Comparison of ENCODE assay signal across 25 cellular contexts in the genomic region with DNA sequence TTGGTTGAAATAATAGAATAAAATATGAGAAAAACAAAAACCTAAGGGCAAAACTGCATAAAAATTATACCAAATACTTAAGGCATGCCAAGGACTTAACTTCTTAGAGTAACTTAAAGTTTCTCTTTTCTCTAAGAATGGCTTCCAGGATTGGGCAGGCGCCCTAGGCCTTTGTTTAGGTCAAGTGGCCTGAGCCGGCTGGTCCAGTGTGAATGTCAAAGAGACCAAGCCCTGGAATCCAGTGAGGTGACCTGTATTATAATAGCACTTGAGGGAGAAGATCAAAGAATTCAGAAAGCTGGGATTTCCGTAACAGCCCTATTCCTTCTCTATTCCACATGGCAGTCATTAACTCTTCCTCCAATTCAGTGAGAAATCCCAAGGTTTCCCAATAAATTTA. TPM values are rescaled to one million over a fixed set of nuclear protein-coding genes. Genes with fewer than 3 reads are reported as not detected.
"Had no signal": no experiment of that assay in that cellular context is flagged by ENCODE, and none has a peak within 500 bp of the region (broad histone marks: within the 10 kb centered on the region; RNA-seq: fewer than 3 reads in every experiment).

No MANE protein-coding gene starts in this region.

- H3K4me1 ChIP-seq: spleen had no signal

- H3K36me3 ChIP-seq: left ventricle myocardium inferior, neural progenitor cell, spleen had no signal

- H3K9me3 Mint-ChIP-seq: activated naive CD4-positive, alpha-beta T cell treated with anti-CD3 and anti-CD28 coated beads, Interleukin-2, amount 50 U/mL, for 72 hours; activated T-cell treated with anti-CD3 and anti-CD28 coated beads, Interleukin-2, amount 50 U/mL, for 72 hours; effector memory CD8-positive, alpha-beta T cell; naive B cell; neural progenitor cell; T-helper 1 cell treated with Interleukin-12 subunit alpha and Interleukin-12 subunit beta and Interleukin-4 antibody, amounts not matched to agents 30 μg/mL and 1 μg/mL, for 36 hours; type B pancreatic cell had no signal

- H3K36me3 Mint-ChIP-seq: brain, naive B cell, neural progenitor cell had no signal

- H3K9ac ChIP-seq: neural progenitor cell had no signal

- H3K4me3 ChIP-seq: coronary artery, left ventricle myocardium inferior, neural progenitor cell, spleen had no signal

- H3K27ac Mint-ChIP-seq: activated naive CD4-positive, alpha-beta T cell treated with anti-CD3 and anti-CD28 coated beads, Interleukin-2, amount 50 U/mL, for 72 hours; activated T-cell treated with anti-CD3 and anti-CD28 coated beads, Interleukin-2, amount 50 U/mL, for 72 hours; effector memory CD8-positive, alpha-beta T cell; naive B cell; T-helper 1 cell treated with Interleukin-12 subunit alpha and Interleukin-12 subunit beta and Interleukin-4 antibody, amounts not matched to agents 30 μg/mL and 1 μg/mL, for 36 hours; type B pancreatic cell had no signal

- DNase-seq: activated CD4-positive, alpha-beta T cell treated with anti-CD3 and anti-CD28 coated beads for 4 hours; activated CD4-positive, alpha-beta T cell treated with anti-CD3 and anti-CD28 coated beads, Interleukin-2, amount 50 U/mL, for 4 hours; activated naive CD4-positive, alpha-beta T cell; activated T-cell treated with anti-CD3 and anti-CD28 coated beads for 4 hours; activated T-cell treated with anti-CD3 and anti-CD28 coated beads, Interleukin-2, amount 50 U/mL, for 72 hours; anterior cingulate cortex; effector memory CD8-positive, alpha-beta T cell; erythroblast; foreskin fibroblast; left ventricle myocardium inferior; naive B cell; right cardiac atrium; spleen; stimulated activated naive CD4-positive, alpha-beta T cell; SW 1271; T-helper 9 cell had no signal

- H3K4me3 Mint-ChIP-seq: activated T-cell treated with anti-CD3 and anti-CD28 coated beads, Interleukin-2, amount 50 U/mL, for 72 hours; brain; effector memory CD8-positive, alpha-beta T cell; naive B cell; neural progenitor cell; T-helper 1 cell treated with Interleukin-12 subunit alpha and Interleukin-12 subunit beta and Interleukin-4 antibody, amounts not matched to agents 30 μg/mL and 1 μg/mL, for 36 hours; type B pancreatic cell had no signal

- H2AFZ ChIP-seq: neural progenitor cell had no signal

- H3K9me3 ChIP-seq: left ventricle myocardium inferior, spleen had no signal

- ATAC-seq: activated naive CD4-positive, alpha-beta T cell treated with anti-CD3 and anti-CD28 coated beads, Interleukin-2, amount 50 U/mL, for 72 hours; activated T-cell treated with anti-CD3 and anti-CD28 coated beads, Interleukin-2, amount 50 U/mL, for 72 hours; effector memory CD8-positive, alpha-beta T cell; right cardiac atrium had no signal

- H3K27ac ChIP-seq: left ventricle myocardium inferior, neural progenitor cell, spleen, VCaP had no signal

RNA-seq across cellular contexts. Expression of a gene that starts 6.6 kb away (rescaled TPM):
- total RNA-seq: activated naive CD4-positive, alpha-beta T cell treated with anti-CD3 and anti-CD28 coated beads, Interleukin-2, amount 50 U/mL, for 72 hours; activated T-cell treated with anti-CD3 and anti-CD28 coated beads, Interleukin-2, amount 50 U/mL, for 72 hours; lung microvascular endothelial cell; pulmonary artery endothelial cell had no signal
- polyA plus RNA-seq: spleen had no signal
